8 cellular contexts compared by ENCODE assay signal in genomic region chr16:81745704-81746558, GRCh38. TPM values are rescaled to one million over a fixed set of nuclear protein-coding genes. Genes with fewer than 3 reads are reported as not detected.
A peak's percentile ranks its signal among the peaks of the same experiment; 100 is the strongest.
DNase-seq lines count a peak whose midpoint lies in the region; ATAC-seq, FAIRE-seq and TF ChIP-seq lines count a peak whose summit lies in the region.

No MANE protein-coding gene starts in this region.

- peak overlapping the region; percentile 16 for H3K4me3 ChIP-seq in BJ (ENCODE audit: low read depth, low read length)

- POLR2A ChIA-PET in BJ (lab: Charles Lee), result no interaction called here

- ATAC-seq in activated naive CD8-positive, alpha-beta T cell treated with anti-CD3 and anti-CD28 coated beads, Interleukin-2, amount 50 U/mL, for 24 hours, result peak; percentile 62
- ATAC-seq in left ventricle myocardium superior, result peak; percentile 93

- CTCF ChIA-PET in BJ (lab: Yijun Ruan, JAX), result interaction anchor here (1.0 kb wide), 1 partner anchor 9 kb away, joined by 4 read pairs; no protein-coding TSS in a partner anchor

- peaks cover 27% of the 10 kb centered on the region for H3K4me1 Mint-ChIP-seq in activated naive CD8-positive, alpha-beta T cell treated with anti-CD3 and anti-CD28 coated beads, Interleukin-2, amount 50 U/mL, for 24 hours

- peak overlapping the region; percentile 79 for H3K4me3 Mint-ChIP-seq in activated naive CD8-positive, alpha-beta T cell treated with anti-CD3 and anti-CD28 coated beads, Interleukin-2, amount 50 U/mL, for 24 hours

- intact Hi-C loops in left ventricle myocardium superior (cut with micrococcal nuclease), result no loop called here

- DNase-seq in BJ (ENCODE audit: low read depth), result no peak
- peak; percentile 58 for DNase-seq in GM19239 (ENCODE audit: insufficient read length, low spot score)
- peak; percentile 59 for DNase-seq in HK-2 (ENCODE audit: unreplicated experiment)
- peak; percentile 60 for DNase-seq in T follicular helper cell (ENCODE audit: low read depth)
- peak; percentile 79 for DNase-seq in activated naive CD8-positive, alpha-beta T cell treated with anti-CD3 and anti-CD28 coated beads, Interleukin-2, amount 50 U/mL, for 24 hours
- peak; percentile 79 for DNase-seq in left ventricle myocardium superior
- peak; percentile 61 for DNase-seq in putamen (ENCODE audit: low spot score)
- peak; percentile 81 for DNase-seq in urothelium cell line (ENCODE audit: low spot score)

- H3K36me3 ChIP-seq in BJ (ENCODE audit: control insufficient read depth, insufficient read depth, low read length), result no peaks in the 10 kb centered on the region

- FAIRE-seq in GM19239 (lab: Jason Lieb, UNC) (peak; percentile 98), urothelium cell line (lab: Jason Lieb, UNC) (no peak)

- TF ChIP-seq CTCF in BJ (IDR thresholded peaks at IDR 0.05; ENCODE audit: insufficient read depth, low read depth, low read length), result no peak

- H3K27me3 ChIP-seq in BJ (ENCODE audit: control insufficient read depth, insufficient read depth, low read length), result 0 out of 2 replicates have a peak, but pooled peaks cover 1% of the 10 kb centered on the region

- no peaks in the 10 kb centered on the region for H3K27me3 Mint-ChIP-seq in activated naive CD8-positive, alpha-beta T cell treated with anti-CD3 and anti-CD28 coated beads, Interleukin-2, amount 50 U/mL, for 24 hours

- H3K27ac Mint-ChIP-seq in activated naive CD8-positive, alpha-beta T cell treated with anti-CD3 and anti-CD28 coated beads, Interleukin-2, amount 50 U/mL, for 24 hours, result peak overlapping the region; percentile 92

- H3K36me3 Mint-ChIP-seq in activated naive CD8-positive, alpha-beta T cell treated with anti-CD3 and anti-CD28 coated beads, Interleukin-2, amount 50 U/mL, for 24 hours (ENCODE audit: low read depth), result peaks cover 2% of the 10 kb centered on the region

- peaks cover 3% of the 10 kb centered on the region for H3K9me3 Mint-ChIP-seq in activated naive CD8-positive, alpha-beta T cell treated with anti-CD3 and anti-CD28 coated beads, Interleukin-2, amount 50 U/mL, for 24 hours

RNA-seq across cellular contexts. Expression of gene PLCG2, which starts 33.2 kb away (rescaled TPM):
- 0.20 and 0.22 TPM in 2 replicates for polyA plus RNA-seq in BJ (2011; rRNA removed)
- polyA minus RNA-seq in BJ (2011; rRNA and poly(A)+ RNA removed), result 2.8 and 2.9 TPM in 2 replicates
- total RNA-seq in left ventricle myocardium superior, result 5.2 TPM
